Comparison of ENCODE assay signal across 15 cellular contexts in genomic region chr12:21476949-21477348, GRCh38. TPM values are rescaled to one million over a fixed set of nuclear protein-coding genes. Genes with fewer than 3 reads are reported as not detected.
DNase-seq lines count a peak whose midpoint lies in the region; ATAC-seq lines count a peak whose summit lies in the region.
"Had no signal": no experiment of that assay in that cellular context is flagged by ENCODE, and none has a peak within 500 bp of the region (broad histone marks: within the 10 kb centered on the region; RNA-seq: fewer than 3 reads in every experiment).

No MANE protein-coding gene starts in this region.

- intact Hi-C loops in left cardiac atrium (cut with DNase I), result no loop called here

- DNase-seq in activated CD4-positive, CD25-positive, alpha-beta regulatory T cell (lab: John Stamatoyannopoulos, UW), result no peak
- DNase-seq in LHCN-M2 (ENCODE audit: low read depth) (peak; percentile 79), dermis blood vessel endothelial cell (peak; percentile 38), renal cortical epithelial cell (ENCODE audit: low read depth) (peak; percentile 13), left cardiac atrium (no peak), NCI-H1092 treated with DMSO at 0.1 percent for 48 hours (lab: John Stamatoyannopoulos, UW) (no peak), NCI-H2196 treated with DMSO at 0.1 percent for 48 hours (lab: John Stamatoyannopoulos, UW; ENCODE audit: unreplicated experiment) (no peak)
- DNase-seq: activated CD8-positive, alpha-beta memory T cell treated with anti-CD3 and anti-CD28 coated beads for 24 hours; islet precursor cell; naive thymus-derived CD8-positive, alpha-beta T cell; NCI-H2171 treated with DMSO at 0.1 percent for 48 hours; SW 1271; thyroid gland had no signal

- ATAC-seq in activated CD4-positive, CD25-positive, alpha-beta regulatory T cell treated with anti-CD3 and anti-CD28 coated beads, Interleukin-2, amount 50 U/mL, for 24 hours, result peak; percentile 72 to 85
- ATAC-seq in left cardiac atrium, result no peak
- ATAC-seq: naive thymus-derived CD8-positive, alpha-beta T cell; sciatic nerve had no signal

RNA-seq across cellular contexts. Expression of gene RECQL, which starts 24.5 kb away (rescaled TPM):
- total RNA-seq in LHCN-M2 (2014; rRNA removed) (127 and 128 TPM in 2 replicates), dermis blood vessel endothelial cell (130 and 164 TPM in 2 replicates), renal cortical epithelial cell (40.7 and 62.0 TPM in 2 replicates), left cardiac atrium (10 to 100 TPM; 19.9 to 23.9 TPM)
- polyA plus RNA-seq in LHCN-M2 (2012), result 22.0 TPM

RNA-seq across cellular contexts. Expression of gene GOLT1B, which starts 24.6 kb away (rescaled TPM):
- total RNA-seq in LHCN-M2 (2014; rRNA removed) (54.2 and 59.9 TPM in 2 replicates), dermis blood vessel endothelial cell (25.1 and 27.9 TPM in 2 replicates), renal cortical epithelial cell (47.5 and 89.3 TPM in 2 replicates), left cardiac atrium (10 to 100 TPM; 24.9 to 29.7 TPM)
- 51.9 TPM for polyA plus RNA-seq in LHCN-M2 (2012)

RNA-seq across cellular contexts. Expression of gene PYROXD1, which starts 39.5 kb away (rescaled TPM):
- total RNA-seq in LHCN-M2 (2014; rRNA removed), result 6.2 and 9.1 TPM in 2 replicates
- 4.6 TPM for polyA plus RNA-seq in LHCN-M2 (2012)
- total RNA-seq in dermis blood vessel endothelial cell, result 7.0 and 15.0 TPM in 2 replicates
- total RNA-seq in renal cortical epithelial cell, result 12.9 and 28.9 TPM in 2 replicates
- 10 to 100 TPM; 10.8 to 13.2 TPM for total RNA-seq in left cardiac atrium

RNA-seq across cellular contexts. Expression of gene SPX, which starts 49.1 kb away (rescaled TPM):
- total RNA-seq in LHCN-M2 (2014; rRNA removed) (2.1 and 3.1 TPM in 2 replicates), dermis blood vessel endothelial cell (0.05 and 0.51 TPM in 2 replicates), renal cortical epithelial cell (14.4 and 68.0 TPM in 2 replicates), left cardiac atrium (1 to 10 TPM; 2.6 to 6.5 TPM)
- 0.47 TPM for polyA plus RNA-seq in LHCN-M2 (2012)

Comparison
In these comparisons a context has a peak if more than half of its experiments do, and no peak if none do; other contexts are left out.
1. ATAC-seq: peak in activated CD4-positive, CD25-positive, alpha-beta regulatory T cell treated with anti-CD3 and anti-CD28 coated beads, Interleukin-2, amount 50 U/mL, for 24 hours (2 of 2); none in left cardiac atrium (0 of 2).
2. DNase-seq: peak in LHCN-M2 (single experiment), dermis blood vessel endothelial cell (single experiment) and renal cortical epithelial cell (single experiment); none in activated CD4-positive, CD25-positive, alpha-beta regulatory T cell (0 of 4), left cardiac atrium (single experiment), NCI-H1092 treated with DMSO at 0.1 percent for 48 hours (single experiment) and NCI-H2196 treated with DMSO at 0.1 percent for 48 hours (single experiment).